Comparison of ENCODE assay signal across 26 cellular contexts in genomic region chr7:2049111-2049781, GRCh38.
DNase-seq lines count a peak whose midpoint lies in the region; TF ChIP-seq lines count a peak whose summit lies in the region.
"Had no signal": no experiment of that assay in that cellular context is flagged by ENCODE, and none has a peak within 500 bp of the region (broad histone marks: within the 10 kb centered on the region; RNA-seq: fewer than 3 reads in every experiment).

No MANE protein-coding gene starts in this region.

- peaks cover 94 to 99% (median 98%) of the 10 kb centered on the region in 11 experiments for H4K20me1 ChIP-seq in BLaER1 treated with 17β-estradiol and CSF1 and Interleukin-3, amounts not matched to agents 10 nM and 100 nM
- H4K20me1 ChIP-seq in H9 (ENCODE audit: control insufficient read depth, insufficient read depth, insufficient read length) (no peaks in the 10 kb centered on the region), smooth muscle cell (ENCODE audit: low read depth) (peaks cover 43% of the 10 kb centered on the region)

- no peaks in the 10 kb centered on the region for H3K9me3 ChIP-seq in BLaER1 treated with 17β-estradiol and CSF1 and Interleukin-3, amounts not matched to agents 10 nM and 100 nM (replicated peaks in 1 of 11)
- H3K9me3 ChIP-seq in H9 (ENCODE audit: control insufficient read depth, low read depth, low read length) (no peaks in the 10 kb centered on the region), smooth muscle cell (replicated peaks; ENCODE audit: low read depth) (no peaks in the 10 kb centered on the region)
- H3K9me3 ChIP-seq: HAP-1, left lung, thyroid gland had no signal

- no peak overlapping the region for H4K8ac ChIP-seq in H9 (replicated peaks; ENCODE audit: insufficient read length, low read depth, low read length)

- no peak overlapping the region for H3T11ph ChIP-seq in H9 (ENCODE audit: low read length)

- no peaks in the 10 kb centered on the region for H3K27me3 Mint-ChIP-seq in H9 (ENCODE audit: low read depth)
- no peaks in the 10 kb centered on the region for H3K27me3 Mint-ChIP-seq in nephron (ENCODE audit: low read depth)
- H3K27me3 Mint-ChIP-seq: activated CD8-positive, alpha-beta memory T cell treated with anti-CD3 and anti-CD28 coated beads, Interleukin-2, amount 10 ng/mL, durations not matched to agents 7 days and 5 days; activated naive CD8-positive, alpha-beta T cell treated with anti-CD3 and anti-CD28 coated beads, Interleukin-2, amount 10 ng/mL, durations not matched to agents 7 days and 5 days; CD4-positive, CD25-positive, alpha-beta regulatory T cell; progenitor cell of endocrine pancreas had no signal

- no peak overlapping the region for H4K5ac ChIP-seq in H9 (ENCODE audit: insufficient read length, low read depth, low read length)

- DNase-seq in H9 (no peak), epithelial cell of esophagus (ENCODE audit: low read depth) (peak; percentile 27), KBM-7 (no peak), smooth muscle cell (lab: John Stamatoyannopoulos, UW; ENCODE audit: unreplicated experiment) (no peak)
- no peak for DNase-seq in stimulated activated naive CD4-positive, alpha-beta T cell (lab: John Stamatoyannopoulos, UW)
- DNase-seq: activated CD4-positive, alpha-beta T cell treated with anti-CD3 and anti-CD28 coated beads, Interleukin-2, amount 50 U/mL, for 1 hour; activated CD8-positive, alpha-beta memory T cell treated with anti-CD3 and anti-CD28 coated beads, Interleukin-2, amount 10 ng/mL, durations not matched to agents 7 days and 5 days; CD4-positive, CD25-positive, alpha-beta regulatory T cell; effector CD4-positive, alpha-beta T cell; erythroblast; foreskin fibroblast; NCI-H1092; NCI-H187; NCI-H526; stimulated activated CD4-positive, alpha-beta T cell treated with anti-CD3 and anti-CD28 coated beads, Interleukin-4, amount 100 ng/mL, for 1 hour; stimulated activated naive CD4-positive, alpha-beta T cell treated with Interleukin-2 at 50 U/mL for 16 hours; thyroid gland had no signal

- no peak overlapping the region for H2BK12ac ChIP-seq in H9 (ENCODE audit: insufficient read length, low read depth, low read length)

- H3K14ac ChIP-seq in H9 (ENCODE audit: insufficient read depth, low read length): no peak overlapping the region

- no peak overlapping the region for H2BK15ac ChIP-seq in H9 (ENCODE audit: low read depth, low read length)

- no peak overlapping the region for H3K18ac ChIP-seq in H9 (ENCODE audit: insufficient read length, low read depth, low read length)

- peaks cover 0 to 44% (median 22%) of the 10 kb centered on the region in 11 experiments; a peak in 20 of 22 replicates for H3K36me3 ChIP-seq in BLaER1 treated with 17β-estradiol and CSF1 and Interleukin-3, amounts not matched to agents 10 nM and 100 nM
- H3K36me3 ChIP-seq in smooth muscle cell (ENCODE audit: low read depth): no peaks in the 10 kb centered on the region
- H3K36me3 ChIP-seq: HAP-1, neural progenitor cell, thyroid gland had no signal

- no peak overlapping the region for H3K9ac ChIP-seq in BLaER1 treated with 17β-estradiol and CSF1 and Interleukin-3, amounts not matched to agents 10 nM and 100 nM
- H3K9ac ChIP-seq in H9 (ENCODE audit: extremely low read depth, insufficient read length, low read length) (no peak overlapping the region), smooth muscle cell (ENCODE audit: low read depth) (no peak overlapping the region)
- H3K9ac ChIP-seq: neural progenitor cell had no signal

- H3K4me1 Mint-ChIP-seq in H9: peaks cover 5 to 8% of the 10 kb centered on the region in 2 experiments
- peaks cover 28% of the 10 kb centered on the region for H3K4me1 Mint-ChIP-seq in nephron

- H3F3A ChIP-seq in smooth muscle cell (ENCODE audit: low read depth): no peaks in the 10 kb centered on the region

- H3K4me1 ChIP-seq in BLaER1 treated with 17β-estradiol and CSF1 and Interleukin-3, amounts not matched to agents 10 nM and 100 nM: peaks cover 7 to 95% (median 83%) of the 10 kb centered on the region in 10 experiments; a peak in 19 of 20 replicates
- H3K4me1 ChIP-seq in H9 (ENCODE audit: insufficient read depth, low read length) (no peaks in the 10 kb centered on the region), smooth muscle cell (ENCODE audit: low read depth) (no peaks in the 10 kb centered on the region)
- H3K4me1 ChIP-seq: HAP-1, left lung, neural progenitor cell, thyroid gland had no signal

- H3K27me3 ChIP-seq in BLaER1 treated with 17β-estradiol and CSF1 and Interleukin-3, amounts not matched to agents 10 nM and 100 nM: peaks cover 0 to 28% (median 0%) of the 10 kb centered on the region in 11 experiments; a peak in 8 of 22 replicates
- H3K27me3 ChIP-seq in H9 (ENCODE audit: insufficient read depth, low read length): no peaks in the 10 kb centered on the region
- H3K27me3 ChIP-seq in smooth muscle cell (ENCODE audit: low read depth): no peaks in the 10 kb centered on the region
- H3K27me3 ChIP-seq: left lung, neural progenitor cell, thyroid gland had no signal

- no peak overlapping the region for H2BK20ac ChIP-seq in H9 (ENCODE audit: low read depth, low read length, poor library complexity, severe bottlenecking)

- H3K56ac ChIP-seq in H9 (ENCODE audit: insufficient read length, low read depth, low read length): no peak overlapping the region

- H4K91ac ChIP-seq in H9 (ENCODE audit: insufficient read length, low read depth, low read length): no peak overlapping the region

- no peaks in the 10 kb centered on the region for H3K79me1 ChIP-seq in H9 (ENCODE audit: insufficient read depth, low read depth, low read length, poor library complexity, severe bottlenecking)

- H3K4ac ChIP-seq in H9 (ENCODE audit: low read depth, low read length): no peak overlapping the region

- no peak for TF ChIP-seq CTCF in H9 (conservative IDR thresholded peaks at IDR 0.05)
- no peak for TF ChIP-seq CTCF in epithelial cell of esophagus (IDR thresholded peaks at IDR 0.05; ENCODE audit: insufficient read depth, low read depth, low read length, missing control alignments)
- TF ChIP-seq CTCF in nephron (IDR thresholded peaks at IDR 0.05; ENCODE audit: unreplicated experiment in 3 of 3): no peak
- no peak for TF ChIP-seq CTCF in smooth muscle cell (IDR thresholded peaks at IDR 0.05; ENCODE audit: borderline replicate concordance, insufficient read depth, poor library complexity, severe bottlenecking)

- no CpG with 5 or more reads among the region's 15 CpGs for WGBS in H9 (ENCODE audit: extremely low coverage, insufficient read length, low lambda C conversion rate)
- 95% methylated on average over 15 of the region's 15 CpGs for WGBS in smooth muscle cell (ENCODE audit: low lambda C conversion rate)

- no peaks in the 10 kb centered on the region for H3K79me2 ChIP-seq in H9 (ENCODE audit: insufficient read depth, low read length)
- no peaks in the 10 kb centered on the region for H3K79me2 ChIP-seq in smooth muscle cell (ENCODE audit: low read depth)

- no peak overlapping the region for H3K23ac ChIP-seq in H9 (ENCODE audit: insufficient read length, low read depth, low read length)

- peak overlapping the region in 2 of 3 experiments; percentile 48 to 82; a peak in 3 of 7 replicates for H3K27ac Mint-ChIP-seq in H9
- H3K27ac Mint-ChIP-seq in nephron: peak overlapping the region in 2 of 3 experiments; percentile 24 to 67
- H3K27ac Mint-ChIP-seq: activated CD8-positive, alpha-beta memory T cell treated with anti-CD3 and anti-CD28 coated beads, Interleukin-2, amount 10 ng/mL, durations not matched to agents 7 days and 5 days; activated naive CD8-positive, alpha-beta T cell treated with anti-CD3 and anti-CD28 coated beads, Interleukin-2, amount 10 ng/mL, durations not matched to agents 7 days and 5 days; activated T-helper 1 cell treated with anti-CD3 and anti-CD28 coated beads, Interleukin-12 subunit alpha, Interleukin-12 subunit beta, Interleukin-2, Interleukin-4 antibody, amounts not matched to agents 30 ng/mL and 10 ng/mL and 1 ng/mL, durations not matched to agents 14 hours and 24 hours and 36 hours; neural progenitor cell had no signal

- H3K36me3 Mint-ChIP-seq in H9 (ENCODE audit: insufficient read depth in 1 of 3, low read depth in 3 of 3) (peaks cover 0 to under 1% (median 0%) of the 10 kb centered on the region in 3 experiments; a peak in 4 of 7 replicates), nephron (ENCODE audit: low read depth) (peaks cover under 1% of the 10 kb centered on the region)
- H3K36me3 Mint-ChIP-seq: activated CD8-positive, alpha-beta memory T cell treated with anti-CD3 and anti-CD28 coated beads, Interleukin-2, amount 10 ng/mL, durations not matched to agents 7 days and 5 days; activated naive CD8-positive, alpha-beta T cell treated with anti-CD3 and anti-CD28 coated beads, Interleukin-2, amount 10 ng/mL, durations not matched to agents 7 days and 5 days had no signal

- no peak overlapping the region for H2BK5ac ChIP-seq in H9 (ENCODE audit: insufficient read length, low read length)

- H2BK120ac ChIP-seq in H9 (ENCODE audit: low read depth, low read length, poor library complexity, severe bottlenecking): no peak overlapping the region

- no peak overlapping the region for H3K4me3 ChIP-seq in BLaER1 treated with 17β-estradiol and CSF1 and Interleukin-3, amounts not matched to agents 10 nM and 100 nM
- H3K4me3 ChIP-seq in epithelial cell of esophagus (ENCODE audit: low read length): no peak overlapping the region
- no peak overlapping the region for H3K4me3 ChIP-seq in smooth muscle cell
- H3K4me3 ChIP-seq: HAP-1, left lung, neural progenitor cell, thyroid gland had no signal

- H2AFZ ChIP-seq in H9 (ENCODE audit: low read length) (no peak overlapping the region), smooth muscle cell (ENCODE audit: low read depth) (no peak overlapping the region)
- H2AFZ ChIP-seq: neural progenitor cell had no signal

- H3K4me3 Mint-ChIP-seq in H9 (no peak overlapping the region), nephron (no peak overlapping the region)
- H3K4me3 Mint-ChIP-seq: activated CD8-positive, alpha-beta memory T cell treated with anti-CD3 and anti-CD28 coated beads, Interleukin-2, amount 10 ng/mL, durations not matched to agents 7 days and 5 days; activated naive CD8-positive, alpha-beta T cell treated with anti-CD3 and anti-CD28 coated beads, Interleukin-2, amount 10 ng/mL, durations not matched to agents 7 days and 5 days; activated T-helper 1 cell treated with anti-CD3 and anti-CD28 coated beads, Interleukin-12 subunit alpha, Interleukin-12 subunit beta, Interleukin-2, Interleukin-4 antibody, amounts not matched to agents 30 ng/mL and 10 ng/mL and 1 ng/mL, durations not matched to agents 14 hours and 24 hours and 36 hours; CD4-positive, CD25-positive, alpha-beta regulatory T cell; neural progenitor cell had no signal

- in situ Hi-C loops in KBM-7 (cut with MboI; ENCODE audit: low pct_unique_long_range_greater_than_20kb, low sequenced_read_pairs): no loop called here

- H2AK5ac ChIP-seq in H9 (ENCODE audit: insufficient read length, low read length): no peak overlapping the region

- H3K23me2 ChIP-seq in H9 (ENCODE audit: insufficient read length, low read depth, low read length, poor library complexity, severe bottlenecking): no peaks in the 10 kb centered on the region

- H3K4me2 ChIP-seq in BLaER1 treated with 17β-estradiol and CSF1 and Interleukin-3, amounts not matched to agents 10 nM and 100 nM: peak overlapping the region in 8 of 11 experiments; percentile 1 to 99 (median 80); a peak in 11 of 22 replicates
- H3K4me2 ChIP-seq in H9 (ENCODE audit: insufficient read depth, insufficient read length, low read length): no peak overlapping the region
- no peak overlapping the region for H3K4me2 ChIP-seq in smooth muscle cell
- H3K4me2 ChIP-seq: neural progenitor cell had no signal

- H3K9me3 Mint-ChIP-seq in H9 (no peaks in the 10 kb centered on the region), nephron (no peaks in the 10 kb centered on the region)
- H3K9me3 Mint-ChIP-seq: activated naive CD8-positive, alpha-beta T cell treated with anti-CD3 and anti-CD28 coated beads, Interleukin-2, amount 10 ng/mL, durations not matched to agents 7 days and 5 days; activated T-helper 1 cell treated with anti-CD3 and anti-CD28 coated beads, Interleukin-12 subunit alpha, Interleukin-12 subunit beta, Interleukin-2, Interleukin-4 antibody, amounts not matched to agents 30 ng/mL and 10 ng/mL and 1 ng/mL, durations not matched to agents 14 hours and 24 hours and 36 hours; CD4-positive, CD25-positive, alpha-beta regulatory T cell; neural progenitor cell had no signal

- H3K27ac ChIP-seq in BLaER1 treated with 17β-estradiol and CSF1 and Interleukin-3, amounts not matched to agents 10 nM and 100 nM: no peak overlapping the region
- H3K27ac ChIP-seq in H9 (ENCODE audit: insufficient read length, low read depth, low read length) (no peak overlapping the region), smooth muscle cell (ENCODE audit: low read depth) (no peak overlapping the region)
- H3K27ac ChIP-seq: HL-60, left lung, neural progenitor cell, thyroid gland had no signal

Comparison
In these comparisons a context has a peak if more than half of its experiments do, and no peak if none do; other contexts are left out.
1. H3K4me2 ChIP-seq: peak in BLaER1 treated with 17β-estradiol and CSF1 and Interleukin-3, amounts not matched to agents 10 nM and 100 nM (8 of 11); none in H9 (single experiment) and smooth muscle cell (single experiment).